ENCODE assay signal across 17 cellular contexts in genomic region chr12:107493135-107493494, GRCh38.
DNase-seq lines count a peak whose midpoint lies in the region; ATAC-seq, FAIRE-seq and TF ChIP-seq lines count a peak whose summit lies in the region.
"Had no signal": no experiment of that assay in that cellular context is flagged by ENCODE, and none has a peak within 500 bp of the region (broad histone marks: within the 10 kb centered on the region; RNA-seq: fewer than 3 reads in every experiment).

No MANE protein-coding gene starts in this region.

- no peak for DNase-seq in CD8-positive, alpha-beta T cell
- DNase-seq in MM.1S = no peak
- no peak for DNase-seq in HepG2 (ENCODE audit: low spot score)
- DNase-seq in hepatic stellate cell (ENCODE audit: low spot score) = no peak
- DNase-seq in activated CD4-positive, CD25-positive, alpha-beta regulatory T cell treated with anti-CD3 and anti-CD28 coated beads, Interleukin-2, amount 50 U/mL, for 72 hours = no peak
- DNase-seq in NCI-H774 (lab: John Stamatoyannopoulos, UW) = no peak
- DNase-seq in right cardiac atrium = no peak
- DNase-seq: endodermal cell, heart right ventricle, lower lobe of right lung, natural killer cell, NCI-H1436 treated with DMSO at 0.1 percent for 48 hours had no signal

- intact Hi-C loops in CD8-positive, alpha-beta T cell (cut with DNase I, micrococcal nuclease) = no loop called here
- intact Hi-C loops in HepG2 (cut with micrococcal nuclease; ENCODE audit: unreplicated experiment) (no loop called here), right cardiac atrium (cut with DNase I) (no loop called here)

- H3K9me3 Mint-ChIP-seq in CD8-positive, alpha-beta T cell = no peaks in the 10 kb centered on the region

- H3K4me3 ChIP-seq in BLaER1 = peak overlapping the region; percentile 28; the same call in 1 of the 2 replicates
- H3K4me3 ChIP-seq in CD8-positive, alpha-beta T cell (ENCODE audit: low read depth, low read length) = no peak overlapping the region
- H3K4me3 ChIP-seq in MM.1S (ENCODE audit: low read length) = no peak overlapping the region
- peak overlapping the region in 1 of 3 experiments; percentile 41; a peak in 1 of 6 replicates for H3K4me3 ChIP-seq in HepG2 (replicated peaks in 1 of 3; ENCODE audit: insufficient read depth in 1 of 3, low read depth in 2 of 3, low read length in 3 of 3)
- no peak overlapping the region for H3K4me3 ChIP-seq in right cardiac atrium (ENCODE audit: low read length)
- H3K4me3 ChIP-seq: heart right ventricle, lower lobe of right lung had no signal

- H3K36me3 Mint-ChIP-seq in CD8-positive, alpha-beta T cell = peaks cover 12% of the 10 kb centered on the region
- H3K36me3 Mint-ChIP-seq: natural killer cell had no signal

- no peak for TF ChIP-seq CTCF in CD8-positive, alpha-beta T cell (IDR thresholded peaks at IDR 0.05)
- TF ChIP-seq CTCF in MM.1S (IDR thresholded peaks at IDR 0.05; ENCODE audit: low read length) = no peak
- no peak for TF ChIP-seq CTCF in HepG2 (CRISPR knock-in tag; IDR thresholded peaks at IDR 0.05)

- no peaks in the 10 kb centered on the region for H3K27me3 Mint-ChIP-seq in CD8-positive, alpha-beta T cell (ENCODE audit: low read depth)

- H3K27ac ChIP-seq in BLaER1 (peak overlapping the region; percentile 79), MM.1S (ENCODE audit: low read length) (no peak overlapping the region), HepG2 (ENCODE audit: extremely low read length, insufficient read depth, low read length) (peak overlapping the region; percentile 76), right cardiac atrium (ENCODE audit: low read length) (no peak overlapping the region)
- H3K27ac ChIP-seq in CD8-positive, alpha-beta T cell (ENCODE audit: low read depth, low read length) = no peak overlapping the region
- H3K27ac ChIP-seq: heart right ventricle, lower lobe of right lung, parathyroid adenoma had no signal

- no peaks in the 10 kb centered on the region for H3K27me3 ChIP-seq in BLaER1
- H3K27me3 ChIP-seq in CD8-positive, alpha-beta T cell (ENCODE audit: insufficient read depth, low read length) = no peaks in the 10 kb centered on the region
- no peaks in the 10 kb centered on the region for H3K27me3 ChIP-seq in MM.1S (replicated peaks; ENCODE audit: insufficient read depth, low read length)
- no peaks in the 10 kb centered on the region for H3K27me3 ChIP-seq in HepG2 (ENCODE audit: control insufficient read depth in 1 of 2, insufficient read depth in 2 of 2, low read length in 2 of 2)
- H3K27me3 ChIP-seq in right cardiac atrium (ENCODE audit: control insufficient read depth, insufficient read depth) = no peaks in the 10 kb centered on the region

- H3K4me2 ChIP-seq in BLaER1 (peak overlapping the region; percentile 68), MM.1S (ENCODE audit: low read depth, low read length) (no peak overlapping the region), HepG2 (ENCODE audit: low read depth, low read length) (peak overlapping the region; percentile 67)

- 30% methylated on average over 1 of the region's 4 CpGs for WGBS in HepG2 (ENCODE audit: low lambda C conversion rate)
- WGBS in right cardiac atrium = 74% methylated on average over 4 of the region's 4 CpGs

- no TSS peak for BruUV-seq in HepG2 (replicated peaks; lab: Mats Ljungman, UMichigan)

- H3K9me2 ChIP-seq in MM.1S (replicated peaks; ENCODE audit: insufficient read depth, low read length) = no peaks in the 10 kb centered on the region

- no peaks in the 10 kb centered on the region for H3K79me2 ChIP-seq in MM.1S (ENCODE audit: low read length)
- H3K79me2 ChIP-seq in HepG2 (ENCODE audit: insufficient read depth, low read length) = no peaks in the 10 kb centered on the region

- FAIRE-seq in HepG2 (lab: Jason Lieb, UNC) = no peak
- FAIRE-seq: G401.6, HTR-8/SVneo had no signal

- no peak for TF ChIP-seq POLR2A in HepG2 (IDR thresholded peaks at IDR 0.05; ENCODE audit: insufficient read depth in 1 of 2, low read depth in 2 of 2, low read length in 2 of 2)

- H4K20me1 ChIP-seq in BLaER1 (no peaks in the 10 kb centered on the region), MM.1S (ENCODE audit: insufficient read depth, low read length) (no peaks in the 10 kb centered on the region), HepG2 (ENCODE audit: insufficient read depth, low read length) (no peaks in the 10 kb centered on the region)

- in situ Hi-C loops in HepG2 (cut with HindIII; ENCODE audit: extremely low pct_ligation_motif_present, low pct_unique_long_range_greater_than_20kb) = no loop called here

- no peak for TF ChIP-seq RAD21 in HepG2 (CRISPR knock-in tag; IDR thresholded peaks at IDR 0.05)

- H3K4me1 ChIP-seq in BLaER1 = peaks cover 70% of the 10 kb centered on the region
- peaks cover 22% of the 10 kb centered on the region for H3K4me1 ChIP-seq in CD8-positive, alpha-beta T cell (ENCODE audit: insufficient read depth, low read length)
- H3K4me1 ChIP-seq in MM.1S (ENCODE audit: low read length) = no peaks in the 10 kb centered on the region
- peaks cover 31% of the 10 kb centered on the region for H3K4me1 ChIP-seq in HepG2 (ENCODE audit: insufficient read depth, low read length)
- H3K4me1 ChIP-seq in right cardiac atrium (ENCODE audit: control insufficient read depth, insufficient read depth, low read length) = no peaks in the 10 kb centered on the region
- H3K4me1 ChIP-seq: lower lobe of right lung had no signal

- H3K9me3 ChIP-seq in BLaER1 = no peaks in the 10 kb centered on the region
- H3K9me3 ChIP-seq in CD8-positive, alpha-beta T cell (ENCODE audit: low read length) = no peaks in the 10 kb centered on the region
- no peaks in the 10 kb centered on the region for H3K9me3 ChIP-seq in MM.1S (replicated peaks; ENCODE audit: insufficient read depth, low read length)
- no peaks in the 10 kb centered on the region for H3K9me3 ChIP-seq in HepG2 (ENCODE audit: low read length)
- no peaks in the 10 kb centered on the region for H3K9me3 ChIP-seq in right cardiac atrium (ENCODE audit: control insufficient read depth, low read length)
- H3K9me3 ChIP-seq: lower lobe of right lung had no signal

- TF ChIP-seq EP300 in HepG2 (IDR thresholded peaks at IDR 0.05; ENCODE audit: low read depth in 2 of 2, low read length in 2 of 2) (no peak), HepG2 (CRISPR knock-in tag; IDR thresholded peaks at IDR 0.05; ENCODE audit: borderline replicate concordance) (no peak)

- no peaks in the 10 kb centered on the region for H3K36me3 ChIP-seq in BLaER1
- H3K36me3 ChIP-seq in CD8-positive, alpha-beta T cell (ENCODE audit: insufficient read depth, low read length) = no peaks in the 10 kb centered on the region
- H3K36me3 ChIP-seq in MM.1S (replicated peaks; ENCODE audit: insufficient read depth, low read length) = no peaks in the 10 kb centered on the region
- no peaks in the 10 kb centered on the region for H3K36me3 ChIP-seq in HepG2 (replicated peaks in 1 of 2; ENCODE audit: control insufficient read depth in 1 of 2, insufficient read depth in 2 of 2, low read length in 2 of 2)
- H3K36me3 ChIP-seq: heart right ventricle, lower lobe of right lung had no signal

- H3K27ac Mint-ChIP-seq in CD8-positive, alpha-beta T cell = peak overlapping the region; percentile 92
- H3K27ac Mint-ChIP-seq: endodermal cell had no signal

- H2AFZ ChIP-seq in MM.1S (ENCODE audit: low read length) (peak overlapping the region; percentile 37; the same call in 1 of the 2 replicates), HepG2 (ENCODE audit: low read length) (no peak overlapping the region)
- H2AFZ ChIP-seq: parathyroid adenoma had no signal

- CTCF ChIA-PET in CD8-positive, alpha-beta T cell (lab: Charles Lee) = interaction anchor here (1.2 kb wide), 1 partner anchor 90 kb away, joined by 3 read pairs; no protein-coding TSS in a partner anchor
- CTCF ChIA-PET in HepG2 (lab: Yijun Ruan, JAX; ENCODE audit: low intra/inter-chr PET ratio, low total read pairs) = no interaction called here

- POLR2A ChIA-PET in CD8-positive, alpha-beta T cell (lab: Charles Lee) = interaction anchor here (1.3 to 1.8 kb wide), 2 partner anchors 9 to 11 kb away, joined by 3 to 5 read pairs; no protein-coding TSS in a partner anchor
- POLR2A ChIA-PET in HepG2 (lab: Yijun Ruan, JAX) = interaction anchor here (1.1 kb wide), 1 partner anchor 170 kb away, joined by 4 read pairs; no protein-coding TSS in a partner anchor

- H3K4me3 Mint-ChIP-seq in CD8-positive, alpha-beta T cell = peak overlapping the region; percentile 71
- H3K4me3 Mint-ChIP-seq: activated T-helper 1 cell treated with anti-CD3 and anti-CD28 coated beads, Interleukin-12 subunit alpha, Interleukin-12 subunit beta, Interleukin-2, Interleukin-4 antibody, amounts not matched to agents 30 ng/mL and 10 ng/mL and 1 ng/mL, durations not matched to agents 14 hours and 24 hours and 36 hours; endodermal cell; natural killer cell had no signal

- no peaks in the 10 kb centered on the region for H3F3A ChIP-seq in MM.1S (ENCODE audit: insufficient read depth, low read length)

- peaks cover 36% of the 10 kb centered on the region for H3K4me1 Mint-ChIP-seq in CD8-positive, alpha-beta T cell (ENCODE audit: low read depth)
- H3K4me1 Mint-ChIP-seq: endodermal cell had no signal

- H3K9ac ChIP-seq in BLaER1 (no peak overlapping the region), MM.1S (ENCODE audit: low read length) (no peak overlapping the region), HepG2 (ENCODE audit: insufficient read depth, low read depth, low read length) (no peak overlapping the region)
- H3K9ac ChIP-seq: parathyroid adenoma had no signal

- ATAC-seq in CD8-positive, alpha-beta T cell = no peak
- ATAC-seq in HepG2 = peak; percentile 66
- no peak for ATAC-seq in right cardiac atrium
- ATAC-seq: lower lobe of right lung, natural killer cell had no signal

TF ChIP-seq in HepG2, 621 proteins besides CTCF, POLR2A, EP300 and RAD21 (continues in another document):
- TF ChIP-seq ZKSCAN5 (CRISPR knock-in tag; IDR thresholded peaks at IDR 0.05) = no peak

Comparison
In these comparisons a context has a peak if more than half of its experiments do, and no peak if none do; other contexts are left out.
1. H3K27ac ChIP-seq: peak in BLaER1 (single experiment) and HepG2 (single experiment); none in CD8-positive, alpha-beta T cell (single experiment), MM.1S (single experiment) and right cardiac atrium (single experiment).